20 cellular contexts compared by ENCODE assay signal in genomic region chr11:76714493-76714892, GRCh38. TPM values are rescaled to one million over a fixed set of nuclear protein-coding genes. Genes with fewer than 3 reads are reported as not detected.
DNase-seq lines count a peak whose midpoint lies in the region; ATAC-seq, FAIRE-seq and TF ChIP-seq lines count a peak whose summit lies in the region.
"Had no signal": no experiment of that assay in that cellular context is flagged by ENCODE, and none has a peak within 500 bp of the region (broad histone marks: within the 10 kb centered on the region; RNA-seq: fewer than 3 reads in every experiment).

No MANE protein-coding gene starts in this region.

- ATAC-seq in GM12878 (no peak), GM21528 (IDR thresholded peaks at IDR 0.05; ENCODE audit: low FRiP score, unreplicated experiment) (no peak)
- ATAC-seq: Panc1 had no signal

- H3K36me3 ChIP-seq in DOHH2 (ENCODE audit: control insufficient read depth, low read length) (no peaks in the 10 kb centered on the region), MM.1S (replicated peaks; ENCODE audit: insufficient read depth, low read length) (no peaks in the 10 kb centered on the region), GM12878 (ENCODE audit: control insufficient read depth in 2 of 2, insufficient read depth in 2 of 2, low read length in 1 of 2) (no peaks in the 10 kb centered on the region)
- H3K36me3 ChIP-seq: SJCRH30 had no signal

- peak overlapping the region; percentile 45 for H3K27ac Mint-ChIP-seq in neural crest cell (ENCODE audit: unreplicated experiment)
- H3K27ac Mint-ChIP-seq: CD4-positive, alpha-beta memory T cell had no signal

- TF ChIP-seq POLR2A in GM12878 (IDR thresholded peaks at IDR 0.05; ENCODE audit: low read depth, low read length): no peak

- no peaks in the 10 kb centered on the region for H3K79me2 ChIP-seq in DOHH2 (ENCODE audit: control insufficient read depth, low read length)
- H3K79me2 ChIP-seq in MM.1S (ENCODE audit: low read length): no peaks in the 10 kb centered on the region
- no peaks in the 10 kb centered on the region for H3K79me2 ChIP-seq in GM12878 (ENCODE audit: control insufficient read depth, insufficient read depth, low read length)

- H4K20me1 ChIP-seq in DOHH2 (ENCODE audit: control insufficient read depth, insufficient read depth, low read depth, low read length) (no peaks in the 10 kb centered on the region), MM.1S (ENCODE audit: insufficient read depth, low read length) (no peaks in the 10 kb centered on the region), GM12878 (ENCODE audit: control insufficient read depth, insufficient read depth) (no peaks in the 10 kb centered on the region)

- no peaks in the 10 kb centered on the region for H3K4me1 Mint-ChIP-seq in neural crest cell
- H3K4me1 Mint-ChIP-seq: CD4-positive, alpha-beta memory T cell had no signal

- H3K9me2 ChIP-seq in DOHH2 (replicated peaks; ENCODE audit: control insufficient read depth, low read length) (no peaks in the 10 kb centered on the region), MM.1S (replicated peaks; ENCODE audit: insufficient read depth, low read length) (no peaks in the 10 kb centered on the region)

- H3K9me3 ChIP-seq in DOHH2 (ENCODE audit: control insufficient read depth, insufficient read depth, low read length) (no peaks in the 10 kb centered on the region), MM.1S (replicated peaks; ENCODE audit: insufficient read depth, low read length) (no peaks in the 10 kb centered on the region), GM12878 (replicated peaks; ENCODE audit: control insufficient read depth, insufficient read depth, low read length) (no peaks in the 10 kb centered on the region)
- H3K9me3 ChIP-seq: SJCRH30 had no signal

- no peak overlapping the region for H2AFZ ChIP-seq in MM.1S (ENCODE audit: low read length)
- H2AFZ ChIP-seq in GM12878 (ENCODE audit: control insufficient read depth, low read depth, low read length): no peak overlapping the region

- H3K4me3 Mint-ChIP-seq in neural crest cell: no peak overlapping the region
- H3K4me3 Mint-ChIP-seq: CD4-positive, alpha-beta memory T cell had no signal

- TF ChIP-seq EP300 in GM12878 (IDR thresholded peaks at IDR 0.05; ENCODE audit: borderline replicate concordance in 1 of 2, control insufficient read depth in 1 of 2, low read depth in 2 of 2, low read length in 2 of 2): no peak

- no TSS peak for BruUV-seq in GM12878 (replicated peaks; lab: Mats Ljungman, UMichigan)

- CTCF ChIA-PET in GM12878 (lab: Yijun Ruan, JAX) (no interaction called here), HEK293T (lab: Yijun Ruan, JAX) (interaction anchor here (1.0 kb wide), 1 partner anchor 9 kb away, joined by 4 read pairs; no protein-coding TSS in a partner anchor)

- SMC1A ChIA-PET in GM12878 (lab: Charles Lee; ENCODE audit: uncharacterized antibody, unreplicated experiment): no interaction called here

- H3K4me3 ChIP-seq in DOHH2 (ENCODE audit: low read length): no peak overlapping the region
- no peak overlapping the region for H3K4me3 ChIP-seq in MM.1S (ENCODE audit: low read length)
- H3K4me3 ChIP-seq in GM12878: no peak overlapping the region
- H3K4me3 ChIP-seq: SJCRH30 had no signal

- WGBS in GM12878 (ENCODE audit: insufficient coverage, insufficient replicate concordance, low lambda C conversion rate, missing lambda C conversion rate): 16% methylated on average over 3 of the region's 3 CpGs

- POLR2A ChIA-PET in GM12878 (lab: Charles Lee): no interaction called here
- POLR2A ChIA-PET in HEK293T (lab: Yijun Ruan, JAX): no interaction called here

- H3K36me3 Mint-ChIP-seq in neural crest cell (ENCODE audit: low read depth): no peaks in the 10 kb centered on the region
- H3K36me3 Mint-ChIP-seq: CD4-positive, alpha-beta memory T cell had no signal

- H3K27ac ChIP-seq in DOHH2 (ENCODE audit: low read depth, low read length) (no peak overlapping the region), MM.1S (ENCODE audit: low read length) (no peak overlapping the region), GM12878 (ENCODE audit: control insufficient read depth, insufficient read depth) (no peak overlapping the region)
- H3K27ac ChIP-seq: SJCRH30 had no signal

- H3K9ac ChIP-seq in MM.1S (ENCODE audit: low read length) (no peak overlapping the region), GM12878 (ENCODE audit: control insufficient read depth, insufficient read depth, low read length) (no peak overlapping the region)

- no peak for FAIRE-seq in GM12878 (lab: Jason Lieb, UNC)
- FAIRE-seq: A204.1, GM12891, GM19239 had no signal

- intact Hi-C loops in GM12878 (cut with micrococcal nuclease; ENCODE audit: unreplicated experiment): no loop called here

- no peaks in the 10 kb centered on the region for H3K9me3 Mint-ChIP-seq in neural crest cell

- H3K27me3 ChIP-seq in DOHH2 (ENCODE audit: control insufficient read depth, low read length): no peaks in the 10 kb centered on the region
- H3K27me3 ChIP-seq in MM.1S (replicated peaks; ENCODE audit: insufficient read depth, low read length): no peaks in the 10 kb centered on the region
- no peaks in the 10 kb centered on the region for H3K27me3 ChIP-seq in GM12878 (replicated peaks in 1 of 2; ENCODE audit: control insufficient read depth in 2 of 2, insufficient read depth in 2 of 2, low read length in 1 of 2)
- H3K27me3 ChIP-seq: SJCRH30 had no signal

- H3F3A ChIP-seq in DOHH2 (ENCODE audit: control insufficient read depth, insufficient read depth): no peaks in the 10 kb centered on the region
- no peaks in the 10 kb centered on the region for H3F3A ChIP-seq in MM.1S (ENCODE audit: insufficient read depth, low read length)

- H3K4me1 ChIP-seq in DOHH2 (ENCODE audit: control insufficient read depth, low read length): no peaks in the 10 kb centered on the region
- no peaks in the 10 kb centered on the region for H3K4me1 ChIP-seq in MM.1S (ENCODE audit: low read length)
- no peaks in the 10 kb centered on the region for H3K4me1 ChIP-seq in GM12878 (ENCODE audit: control insufficient read depth, insufficient read depth, low read length)
- H3K4me1 ChIP-seq: SJCRH30 had no signal

- no peak for DNase-seq in MM.1S
- no peak for DNase-seq in GM12878 (ENCODE audit: low read depth, low spot score)
- no peak for DNase-seq in neural crest cell (ENCODE audit: low read depth, low spot score)
- DNase-seq in HEK293T (ENCODE audit: extremely low spot score): no peak
- no peak for DNase-seq in H4 (ENCODE audit: low spot score)
- DNase-seq: CD4-positive, alpha-beta memory T cell; DMS153; EL; GOT3; NCI-H1105 treated with DMSO at 0.1 percent for 48 hours; NCI-H1694; NCI-H510A treated with DMSO at 0.1 percent for 48 hours; NCI-H82; SJCRH30 had no signal

- H3K27me3 Mint-ChIP-seq in neural crest cell (ENCODE audit: low read depth): no peaks in the 10 kb centered on the region
- H3K27me3 Mint-ChIP-seq: CD4-positive, alpha-beta memory T cell had no signal

- RAD21 ChIA-PET in GM12878 (lab: Charles Lee; ENCODE audit: unreplicated experiment): no interaction called here

- TF ChIP-seq RAD21 in GM12878 (IDR thresholded peaks at IDR 0.05; ENCODE audit: insufficient read depth, low read depth, low read length): 0 out of 2 replicates have a peak, but pooled peaks have one; percentile 3

- TF ChIP-seq CTCF in DOHH2 (IDR thresholded peaks at IDR 0.05; ENCODE audit: low read depth, low read length, poor library complexity, severe bottlenecking) (peak; percentile 20), MM.1S (IDR thresholded peaks at IDR 0.05; ENCODE audit: low read length) (peak; percentile 6; the same call in 1 of the 2 replicates), GM12878 (IDR thresholded peaks at IDR 0.05 in 2 of 3, conservative IDR thresholded peaks at IDR 0.05 in 1 of 3; ENCODE audit: control insufficient read depth in 2 of 3, extremely low read depth in 1 of 3, insufficient read depth in 1 of 3, low read depth in 3 of 3, low read length in 3 of 3) (no peak), neural crest cell (conservative IDR thresholded peaks at IDR 0.05) (no peak)

- in situ Hi-C loops in GM12878 (cut with MboI): no loop called here

- H3K4me2 ChIP-seq in DOHH2 (ENCODE audit: low read length): no peak overlapping the region
- no peak overlapping the region for H3K4me2 ChIP-seq in MM.1S (ENCODE audit: low read depth, low read length)
- H3K4me2 ChIP-seq in GM12878 (ENCODE audit: control insufficient read depth, insufficient read depth): no peak overlapping the region

TF ChIP-seq in GM12878, 131 proteins besides CTCF, POLR2A, EP300 and RAD21 (continues in another document):
- no peak for TF ChIP-seq ETV6 (conservative IDR thresholded peaks at IDR 0.05 in 1 of 2, IDR thresholded peaks at IDR 0.05 in 1 of 2; ENCODE audit: borderline replicate concordance in 1 of 2, low read depth in 1 of 2)
- TF ChIP-seq MYB (IDR thresholded peaks at IDR 0.05; ENCODE audit: borderline replicate concordance, low read depth, low read length): no peak
- no peak for TF ChIP-seq CBX3 (IDR thresholded peaks at IDR 0.05; ENCODE audit: borderline replicate concordance, low read depth)
- no peak for TF ChIP-seq HCFC1 (IDR thresholded peaks at IDR 0.05; ENCODE audit: low read length)
- TF ChIP-seq ZSCAN29 (IDR thresholded peaks at IDR 0.05): no peak

TF ChIP-seq in HEK293T, 16 proteins besides CTCF, POLR2A, EP300 and RAD21 (continues in another document):
- no peak for TF ChIP-seq ARNT (IDR thresholded peaks at IDR 0.05)
- TF ChIP-seq BHLHE40 (IDR thresholded peaks at IDR 0.05; ENCODE audit: borderline replicate concordance): no peak
- no peak for TF ChIP-seq ELF4 (IDR thresholded peaks at IDR 0.05)
- no peak for TF ChIP-seq LEF1 (IDR thresholded peaks at IDR 0.05; ENCODE audit: borderline replicate concordance)
- no peak for TF ChIP-seq FOXM1 (IDR thresholded peaks at IDR 0.05; ENCODE audit: borderline replicate concordance)
- TF ChIP-seq SUZ12 (IDR thresholded peaks at IDR 0.05): no peak

RNA-seq across cellular contexts. Expression of gene LRRC32, which starts 43.9 kb away (rescaled TPM):
- 16.4 and 17.5 TPM in 2 replicates for total RNA-seq in GM12878 (2013; cell fraction: nucleolus; rRNA removed)
- 11.0 and 12.9 TPM in 2 replicates for total RNA-seq in GM12878 (2014; rRNA removed)
- total RNA-seq in GM12878 (2014; rRNA removed; fragmentation: Illumina TruSeq; extraction: Trizol): 4.9 and 5.5 TPM in 2 replicates
- total RNA-seq in GM12878 (2021): 20.8 and 21.2 TPM in 2 replicates
- polyA plus RNA-seq in GM12878 (2011; ENCODE audit: low read depth): 3.9 TPM
- 0.17 and 0.56 TPM in 2 replicates for polyA plus RNA-seq in GM12878 (2011; rRNA removed)
- 0.31 and 0.67 TPM in 2 replicates for polyA plus RNA-seq in GM12878 (2011; cell fraction: cytosol; rRNA removed)
- 0.88 and 1.3 TPM in 2 replicates for polyA plus RNA-seq in GM12878 (2011; cell fraction: nucleus; rRNA removed)
- 4.3 and 11.6 TPM in 2 replicates for polyA plus RNA-seq in GM12878 (2012)
- polyA plus RNA-seq in GM12878 (2014; fragmentation: Illumina TruSeq; extraction: Trizol): 7.1 and 9.3 TPM in 2 replicates
- polyA plus RNA-seq in GM12878 (2014; fragmentation: Nextera tagmentation; extraction: Ambion mirVana): 1 to 10 TPM; 4.3 to 7.4 TPM
- polyA plus RNA-seq in GM12878 (2014; rRNA removed): 12.2 and 15.4 TPM in 2 replicates
- 1 to 10 TPM; 6.8 to 7.4 TPM for polyA plus RNA-seq in GM12878 (2016; fragmentation: Nextera tagmentation; extraction: Ambion mirVana)
- 0.44 and 2.3 TPM in 2 replicates for polyA minus RNA-seq in GM12878 (2011; rRNA and poly(A)+ RNA removed)
- 0.40 and 0.62 TPM in 2 replicates for polyA minus RNA-seq in GM12878 (2011; cell fraction: cytosol; rRNA and poly(A)+ RNA removed)
- 0.12 and 0.19 TPM in 2 replicates for polyA minus RNA-seq in GM12878 (2011; cell fraction: nucleus; rRNA and poly(A)+ RNA removed)
- 0.61 and 0.77 TPM in 2 replicates for total RNA-seq in neural crest cell
- total RNA-seq in H4 (2014; rRNA removed; shearing (Covaris generic)): 0.04 and 0.29 TPM in 2 replicates

Comparison
In these comparisons a context has a peak if more than half of its experiments do, and no peak if none do; other contexts are left out.
1. CTCF ChIP-seq: peak in DOHH2 (single experiment) and MM.1S (single experiment); none in GM12878 (0 of 3) and neural crest cell (single experiment).